Comparison of ENCODE assay signal across 10 cellular contexts in the genomic region with DNA sequence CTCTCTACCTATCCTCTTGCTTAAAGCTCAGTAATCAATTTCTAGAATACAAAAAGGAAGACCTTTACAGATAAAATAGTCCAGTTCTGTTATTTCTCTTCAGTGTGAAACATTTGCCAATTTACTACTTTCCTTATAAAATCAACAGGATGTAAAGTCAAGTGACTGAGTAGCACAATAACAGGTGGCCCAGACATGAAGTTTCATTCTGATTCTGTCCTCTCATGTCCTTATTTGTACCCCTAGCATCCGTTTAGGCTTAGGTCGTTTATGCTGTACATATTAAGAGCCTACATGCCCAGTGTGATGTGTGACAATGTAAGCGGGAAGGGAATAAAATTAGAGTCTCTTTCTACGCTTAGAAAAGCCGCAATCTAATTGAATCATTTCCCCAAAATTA. TPM values are rescaled to one million over a fixed set of nuclear protein-coding genes. Genes with fewer than 3 reads are reported as not detected.
A peak's percentile ranks its signal among the peaks of the same experiment; 100 is the strongest.
DNase-seq lines count a peak whose midpoint lies in the region; ATAC-seq, FAIRE-seq and TF ChIP-seq lines count a peak whose summit lies in the region.
"Had no signal": no experiment of that assay in that cellular context is flagged by ENCODE, and none has a peak within 500 bp of the region (broad histone marks: within the 10 kb centered on the region; RNA-seq: fewer than 3 reads in every experiment).

No MANE protein-coding gene starts in this region.

- no peaks in the 10 kb centered on the region for H3K9me3 ChIP-seq in colonic mucosa
- H3K9me3 ChIP-seq: pancreas had no signal

- no peak overlapping the region for H2AFZ ChIP-seq in KMS-11 (ENCODE audit: low read depth)

- H3K4me3 Mint-ChIP-seq in natural killer cell treated with Interleukin-12 subunit alpha and Interleukin-12 subunit beta and Interleukin-15 and Interleukin-18, amount 100 ng/mL, for 72 hours = peak overlapping the region; percentile 58

- H3K36me3 ChIP-seq in KMS-11 (ENCODE audit: insufficient read depth) = no peaks in the 10 kb centered on the region
- H3K36me3 ChIP-seq in colonic mucosa = no peaks in the 10 kb centered on the region
- H3K36me3 ChIP-seq: pancreas had no signal

- H3K27me3 ChIP-seq in KMS-11 (ENCODE audit: insufficient read depth, low read depth) (no peaks in the 10 kb centered on the region), colonic mucosa (no peaks in the 10 kb centered on the region)
- H3K27me3 ChIP-seq: pancreas had no signal

- H3K4me1 Mint-ChIP-seq in natural killer cell treated with Interleukin-12 subunit alpha and Interleukin-12 subunit beta and Interleukin-15 and Interleukin-18, amount 100 ng/mL, for 72 hours (ENCODE audit: low read depth in 2 of 2) = peaks cover 64 to 80% of the 10 kb centered on the region in 2 donors

- peak overlapping the region; percentile 31 for H3K4me2 ChIP-seq in KMS-11

- peaks cover 99% of the 10 kb centered on the region for H3K79me2 ChIP-seq in KMS-11 (ENCODE audit: insufficient read depth, low read depth)

- H3K36me3 Mint-ChIP-seq in natural killer cell treated with Interleukin-12 subunit alpha and Interleukin-12 subunit beta and Interleukin-15 and Interleukin-18, amount 100 ng/mL, for 72 hours = no peaks in the 10 kb centered on the region

- H3K4me1 ChIP-seq in KMS-11 (ENCODE audit: low read depth, poor library complexity, severe bottlenecking) = peaks cover 66% of the 10 kb centered on the region
- H3K4me1 ChIP-seq in colonic mucosa = peaks cover 3% of the 10 kb centered on the region

- H3K9me3 Mint-ChIP-seq in natural killer cell treated with Interleukin-12 subunit alpha and Interleukin-12 subunit beta and Interleukin-15 and Interleukin-18, amount 100 ng/mL, for 72 hours = no peaks in the 10 kb centered on the region

- H3K27ac ChIP-seq in KMS-11 (peak overlapping the region; percentile 13; the same call in 1 of the 2 replicates), colonic mucosa (no peak overlapping the region)
- H3K27ac ChIP-seq: HL-60, pancreas had no signal

- intact Hi-C loops in colonic mucosa (cut with DNase I) = no loop called here

- peak; percentile 97 for ATAC-seq in GM18867 (IDR thresholded peaks at IDR 0.05; ENCODE audit: unreplicated experiment)
- peak; percentile 93 for ATAC-seq in GM21786 (IDR thresholded peaks at IDR 0.05; ENCODE audit: unreplicated experiment)
- ATAC-seq in natural killer cell treated with Interleukin-12 subunit alpha and Interleukin-12 subunit beta and Interleukin-15 and Interleukin-18, amount 100 ng/mL, for 72 hours = peak; percentile 86 to 96

- H3K4me3 ChIP-seq in KMS-11 (IDR thresholded peaks at IDR 0.05; ENCODE audit: insufficient read depth, low read depth, low read length) (no peak overlapping the region), colonic mucosa (no peak overlapping the region)
- H3K4me3 ChIP-seq: pancreas had no signal

- peak overlapping the region; percentile 53 to 67 for H3K27ac Mint-ChIP-seq in natural killer cell treated with Interleukin-12 subunit alpha and Interleukin-12 subunit beta and Interleukin-15 and Interleukin-18, amount 100 ng/mL, for 72 hours

- no peak for TF ChIP-seq CTCF in KMS-11 (conservative IDR thresholded peaks at IDR 0.05; ENCODE audit: low read depth, low read length)
- TF ChIP-seq CTCF in colonic mucosa (IDR thresholded peaks at IDR 0.05) = no peak
- no peak for TF ChIP-seq CTCF in D721Med (IDR thresholded peaks at IDR 0.05; ENCODE audit: insufficient read depth, missing control alignments)

- FAIRE-seq in D721Med (lab: Jason Lieb, UNC) = no peak
- FAIRE-seq: pancreas had no signal

- peaks cover 47% of the 10 kb centered on the region for H4K20me1 ChIP-seq in KMS-11 (ENCODE audit: insufficient read depth)

- H3K9ac ChIP-seq in KMS-11 = no peak overlapping the region; the same call in 1 of the 2 replicates
- H3K9ac ChIP-seq in colonic mucosa (ENCODE audit: low read depth in 2 of 2, low read length in 2 of 2) = no peak overlapping the region

- no peaks in the 10 kb centered on the region for H3K27me3 Mint-ChIP-seq in natural killer cell treated with Interleukin-12 subunit alpha and Interleukin-12 subunit beta and Interleukin-15 and Interleukin-18, amount 100 ng/mL, for 72 hours

- DNase-seq in natural killer cell treated with Interleukin-12 subunit alpha and Interleukin-12 subunit beta and Interleukin-15 and Interleukin-18, amount 100 ng/mL, for 72 hours (ENCODE audit: low spot score) = no peak
- DNase-seq in colonic mucosa = no peak
- DNase-seq in D721Med (ENCODE audit: insufficient read length, low spot score) = no peak
- no peak for DNase-seq in NCI-H748 treated with DMSO at 0.1 percent for 48 hours (lab: John Stamatoyannopoulos, UW)
- DNase-seq in epidermal melanocyte (ENCODE audit: insufficient read length, low spot score) = no peak
- DNase-seq: pancreas had no signal

RNA-seq across cellular contexts. Expression of a gene that starts 29.2 kb away (rescaled TPM):
- 10 to 100 TPM; 43.4 to 45.9 TPM for total RNA-seq in natural killer cell treated with Interleukin-12 subunit alpha and Interleukin-12 subunit beta and Interleukin-15 and Interleukin-18, amount 100 ng/mL, for 72 hours
- 10 to 100 TPM; 24.5 to 30.9 TPM for total RNA-seq in colonic mucosa
